ENCODE assay signal across 8 cellular contexts in the genomic region with DNA sequence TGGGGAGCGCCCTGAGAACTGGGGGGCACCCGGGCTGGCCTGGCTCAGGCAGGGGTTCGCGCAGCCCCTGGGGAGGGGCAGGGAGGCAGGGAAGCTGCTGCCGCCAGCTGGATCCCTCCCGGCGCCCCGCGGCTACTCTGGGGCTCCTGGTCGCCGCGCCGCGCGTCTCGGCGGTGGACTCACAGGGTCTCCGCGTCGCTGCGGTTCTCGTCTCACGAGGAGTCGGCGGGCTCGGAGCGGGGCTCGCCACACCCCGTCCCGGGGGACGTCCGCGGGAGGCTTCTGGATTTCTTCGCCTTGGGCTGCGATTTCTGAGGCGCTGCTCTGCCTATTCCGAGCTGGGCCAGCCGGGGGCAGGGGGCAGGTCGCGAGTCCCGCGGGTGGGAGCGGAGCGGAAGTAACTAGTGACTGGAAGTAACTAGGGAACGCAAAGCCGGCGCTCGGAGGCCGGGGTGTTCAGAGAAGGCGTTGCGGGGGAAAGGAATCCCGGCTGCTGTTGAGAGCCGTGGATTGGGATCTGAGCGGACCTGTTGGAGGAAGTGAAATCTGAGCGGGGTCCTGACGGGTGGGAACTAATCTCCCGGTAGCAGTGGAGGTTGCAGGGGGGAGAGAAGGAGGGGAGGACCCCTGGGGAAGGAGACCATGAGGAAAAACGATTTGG. TPM values are rescaled to one million over a fixed set of nuclear protein-coding genes. Genes with fewer than 3 reads are reported as not detected.
DNase-seq lines count a peak whose midpoint lies in the region; ATAC-seq, FAIRE-seq and TF ChIP-seq lines count a peak whose summit lies in the region.

No MANE protein-coding gene starts in this region.

- peaks cover 15% of the 10 kb centered on the region for H3K4me1 Mint-ChIP-seq in activated naive CD4-positive, alpha-beta T cell treated with anti-CD3 and anti-CD28 coated beads, Interleukin-2, amount 10 ng/mL, durations not matched to agents 7 days and 5 days

- CTCF ChIA-PET in activated naive CD4-positive, alpha-beta T cell treated with anti-CD3 and anti-CD28 coated beads, Interleukin-2, amount 10 ng/mL, durations not matched to agents 7 days and 5 days (lab: Charles Lee), result no interaction called here

- no peaks in the 10 kb centered on the region for H4K20me1 ChIP-seq in osteoblast (ENCODE audit: insufficient read depth, low read length)

- H3K27me3 ChIP-seq in osteoblast (ENCODE audit: insufficient read depth, low read length) (no peaks in the 10 kb centered on the region), thymus (ENCODE audit: control insufficient read depth, insufficient read depth) (peaks cover 2% of the 10 kb centered on the region)

- peaks cover 36% of the 10 kb centered on the region for H3K27me3 Mint-ChIP-seq in activated naive CD4-positive, alpha-beta T cell treated with anti-CD3 and anti-CD28 coated beads, Interleukin-2, amount 10 ng/mL, durations not matched to agents 7 days and 5 days

- peak overlapping the region; percentile 92 for H3K4me3 ChIP-seq in osteoblast (ENCODE audit: insufficient read depth, low read length)
- peak overlapping the region; percentile 81 for H3K4me3 ChIP-seq in thymus (ENCODE audit: low read length)

- peak overlapping the region; percentile 74 for H3K27ac Mint-ChIP-seq in activated naive CD4-positive, alpha-beta T cell treated with anti-CD3 and anti-CD28 coated beads, Interleukin-2, amount 10 ng/mL, durations not matched to agents 7 days and 5 days

- no peak for FAIRE-seq in HTR-8/SVneo (lab: Jason Lieb, UNC)

- H3K79me2 ChIP-seq in osteoblast (ENCODE audit: insufficient read depth, low read length), result peaks cover 26% of the 10 kb centered on the region

- no peaks in the 10 kb centered on the region for H3K9me3 ChIP-seq in osteoblast (ENCODE audit: low read depth, low read length)
- no peaks in the 10 kb centered on the region for H3K9me3 ChIP-seq in thymus (ENCODE audit: control insufficient read depth)

- no peaks in the 10 kb centered on the region for H3K36me3 ChIP-seq in osteoblast (ENCODE audit: insufficient read depth, low read length)
- H3K36me3 ChIP-seq in thymus (ENCODE audit: control insufficient read depth, insufficient read depth), result no peaks in the 10 kb centered on the region

- peak overlapping the region; percentile 92 for H3K4me3 Mint-ChIP-seq in activated naive CD4-positive, alpha-beta T cell treated with anti-CD3 and anti-CD28 coated beads, Interleukin-2, amount 10 ng/mL, durations not matched to agents 7 days and 5 days

- peak overlapping the region; percentile 67 for H3K27ac ChIP-seq in osteoblast (ENCODE audit: low read depth, low read length)
- peak overlapping the region; percentile 86 for H3K27ac ChIP-seq in thymus (ENCODE audit: low read depth)

- H3K4me1 ChIP-seq in osteoblast (ENCODE audit: insufficient read depth, low read length) (peaks cover 22% of the 10 kb centered on the region), thymus (ENCODE audit: control insufficient read depth, insufficient read depth, low read length) (peaks cover 9% of the 10 kb centered on the region)

- WGBS in thymus, result under 1% methylated on average over 58 of the region's 58 CpGs

- TF ChIP-seq CTCF in osteoblast (IDR thresholded peaks at IDR 0.05; ENCODE audit: extremely low read depth, low read depth, low read length), result no peak

- ATAC-seq in GM21423 (IDR thresholded peaks at IDR 0.05; ENCODE audit: unreplicated experiment), result peak; percentile 38

- peak overlapping the region; percentile 73 for H2AFZ ChIP-seq in osteoblast (ENCODE audit: low read length)

- H3K4me2 ChIP-seq in osteoblast (ENCODE audit: insufficient read depth, low read length), result peak overlapping the region; percentile 94

- DNase-seq in DMS 273 (lab: John Stamatoyannopoulos, UW; ENCODE audit: unreplicated experiment) (peak; percentile 91), HTR-8/SVneo (ENCODE audit: insufficient read length, low spot score) (peak; percentile 59), SHP77 treated with DMSO at 0.1 percent for 48 hours (lab: John Stamatoyannopoulos, UW) (peak; percentile 79), globus pallidus (ENCODE audit: low spot score) (peak; percentile 45), osteoblast (ENCODE audit: insufficient read length, low spot score, missing footprints) (peak; percentile 91)
- peak; percentile 81 for DNase-seq in activated naive CD4-positive, alpha-beta T cell treated with anti-CD3 and anti-CD28 coated beads, Interleukin-2, amount 10 ng/mL, durations not matched to agents 7 days and 5 days

- no peaks in the 10 kb centered on the region for H3K9me3 Mint-ChIP-seq in activated naive CD4-positive, alpha-beta T cell treated with anti-CD3 and anti-CD28 coated beads, Interleukin-2, amount 10 ng/mL, durations not matched to agents 7 days and 5 days

- H3K36me3 Mint-ChIP-seq in activated naive CD4-positive, alpha-beta T cell treated with anti-CD3 and anti-CD28 coated beads, Interleukin-2, amount 10 ng/mL, durations not matched to agents 7 days and 5 days, result peaks cover 2% of the 10 kb centered on the region

RNA-seq across cellular contexts. Expression of a gene that starts 0.5 kb away (rescaled TPM):
- 24.2 and 27.9 TPM in 2 replicates for total RNA-seq in osteoblast
- polyA plus RNA-seq in thymus, result 44.7 TPM

RNA-seq across cellular contexts. Expression of a gene that starts 49.8 kb away (rescaled TPM):
- 10.5 and 13.0 TPM in 2 replicates for total RNA-seq in osteoblast
- 9.2 TPM for polyA plus RNA-seq in thymus

Comparison
In these comparisons a context has a peak if more than half of its experiments do, and no peak if none do; other contexts are left out.
1. Peak in every context shown above with its lines: DNase-seq, ATAC-seq, H3K4me3 ChIP-seq and H3K27ac ChIP-seq.